In genomic region chr19:54095136-54095858, GRCh38 we compare ENCODE assay signal across 11 cellular contexts. TPM values are rescaled to one million over a fixed set of nuclear protein-coding genes. Genes with fewer than 3 reads are reported as not detected.
DNase-seq lines count a peak whose midpoint lies in the region; ATAC-seq and TF ChIP-seq lines count a peak whose summit lies in the region.
"Had no signal": no experiment of that assay in that cellular context is flagged by ENCODE, and none has a peak within 500 bp of the region (broad histone marks: within the 10 kb centered on the region; RNA-seq: fewer than 3 reads in every experiment).

No MANE protein-coding gene starts in this region.

- no peak overlapping the region for H3K4me3 Mint-ChIP-seq in HFFc6

- H3K27me3 ChIP-seq in sigmoid colon: peaks cover 0 to 15% (median 8%) of the 10 kb centered on the region in 3 donors
- H3K27me3 ChIP-seq: SJCRH30 had no signal

- peaks cover 12% of the 10 kb centered on the region for H3K4me1 Mint-ChIP-seq in HFFc6 (ENCODE audit: low read depth)

- no peak overlapping the region for H3K27ac Mint-ChIP-seq in HFFc6

- H3K4me1 ChIP-seq in ES-I3 (ENCODE audit: insufficient read depth, low read length) (peaks cover 3% of the 10 kb centered on the region; the same call in 1 of the 2 replicates), sigmoid colon (peaks cover 0 to 13% (median 10%) of the 10 kb centered on the region in 4 donors)
- H3K4me1 ChIP-seq: SJCRH30 had no signal

- peak overlapping the region; percentile 87 for H3K9ac ChIP-seq in ES-I3 (ENCODE audit: low read depth, low read length)

- DNase-seq in fibroblast of the aortic adventitia (ENCODE audit: low read depth) (no peak), sigmoid colon (peak; percentile 57), DMS 273 treated with DMSO at 0.1 percent for 48 hours (lab: John Stamatoyannopoulos, UW) (no peak), HFFc6 (no peak), GM20000 (ENCODE audit: low spot score) (no peak)
- DNase-seq: NCI-H187 treated with DMSO at 0.1 percent for 48 hours, SJCRH30 had no signal

- 73% methylated on average over 22 of the region's 22 CpGs for WGBS in sigmoid colon, 2 donors

- H3K36me3 ChIP-seq in ES-I3 (ENCODE audit: insufficient read depth, low read length) (no peaks in the 10 kb centered on the region), sigmoid colon (no peaks in the 10 kb centered on the region)
- H3K36me3 ChIP-seq: SJCRH30 had no signal

- H3K27ac ChIP-seq in sigmoid colon: peak overlapping the region in 1 of 4 donors; percentile 71
- H3K27ac ChIP-seq: epithelial cell of prostate, SJCRH30 had no signal

- peaks cover 6% of the 10 kb centered on the region; the same call in 1 of the 2 replicates for H3K27me3 Mint-ChIP-seq in HFFc6 (ENCODE audit: insufficient read depth)

- H3K36me3 Mint-ChIP-seq in HFFc6 (ENCODE audit: low read depth): peaks cover 5% of the 10 kb centered on the region; the same call in 1 of the 2 replicates

- H3K4me3 ChIP-seq in WI38 (ENCODE audit: low read depth, low read length) (peak overlapping the region; percentile 30; the same call in 1 of the 2 replicates), fibroblast of the aortic adventitia (ENCODE audit: low read depth, low read length) (peak overlapping the region; percentile 56), sigmoid colon (peak overlapping the region; percentile 1 to 50 (median 30))
- H3K4me3 ChIP-seq: SJCRH30 had no signal

- H3K9me3 Mint-ChIP-seq in HFFc6: peaks cover 11% of the 10 kb centered on the region; the same call in 1 of the 2 replicates

- TF ChIP-seq EP300 in sigmoid colon (IDR thresholded peaks at IDR 0.05): no peak

- TF ChIP-seq POLR2A in sigmoid colon (IDR thresholded peaks at IDR 0.05): no peak

- ATAC-seq in HG03460 (IDR thresholded peaks at IDR 0.05; ENCODE audit: unreplicated experiment): no peak

- H3K9me3 ChIP-seq in ES-I3 (ENCODE audit: control insufficient read depth, insufficient read depth, low read length) (peaks cover 4% of the 10 kb centered on the region; the same call in 1 of the 2 replicates), sigmoid colon (no peaks in the 10 kb centered on the region)
- H3K9me3 ChIP-seq: SJCRH30 had no signal

- no peak for TF ChIP-seq CTCF in WI38 (IDR thresholded peaks at IDR 0.05; ENCODE audit: low read depth, low read length)
- no peak for TF ChIP-seq CTCF in fibroblast of the aortic adventitia (IDR thresholded peaks at IDR 0.05; ENCODE audit: insufficient read depth, low read length)
- TF ChIP-seq CTCF in sigmoid colon (IDR thresholded peaks at IDR 0.05): no peak
- TF ChIP-seq CTCF in HFFc6 (IDR thresholded peaks at IDR 0.05): no peak
- TF ChIP-seq CTCF in GM20000 (IDR thresholded peaks at IDR 0.05; ENCODE audit: extremely low read depth, missing control alignments): no peak

- intact Hi-C loops in sigmoid colon (cut with DNase I): no loop called here

RNA-seq across cellular contexts. Expression of gene OSCAR, which starts 5.3 kb away (rescaled TPM):
- total RNA-seq in fibroblast of the aortic adventitia (ENCODE audit: low replicate concordance): 0.63 and 2.5 TPM in 2 replicates
- 1 to 10 TPM in 2 of 4 donors, not detected in 2; 3.0 to 3.1 TPM for total RNA-seq in sigmoid colon
- 1 to 10 TPM in 1 of 3 donors, under 1 TPM in 1, not detected in 1; 0.93 to 4.2 TPM for polyA plus RNA-seq in sigmoid colon
- 1 to 10 TPM in 4 of 6 experiments, under 1 TPM in 2; 0.45 to 3.2 (median 2.4) TPM for total RNA-seq in HFFc6 (2021; fragmentation: NEBNext Ultra II Directional; extraction: Animal tissue kit (Norgen Biotek cat#: 25700))

RNA-seq across cellular contexts. Expression of gene NDUFA3, which starts 7.4 kb away (rescaled TPM):
- total RNA-seq in fibroblast of the aortic adventitia (ENCODE audit: low replicate concordance): 9.0 and 11.4 TPM in 2 replicates
- total RNA-seq in sigmoid colon: 10 to 100 TPM; 18.8 to 32.4 (median 20.2) TPM
- 100 to 1,000 TPM; 151 to 207 (median 184) TPM for polyA plus RNA-seq in sigmoid colon
- total RNA-seq in HFFc6 (2021; fragmentation: NEBNext Ultra II Directional; extraction: Animal tissue kit (Norgen Biotek cat#: 25700)): 100 to 1,000 TPM; 114 to 173 (median 144) TPM

RNA-seq across cellular contexts. Expression of gene TARM1, which starts 14.1 kb away (rescaled TPM):
- total RNA-seq in fibroblast of the aortic adventitia (ENCODE audit: low replicate concordance) (not detected in 2 replicates), sigmoid colon (not detected)
- polyA plus RNA-seq in sigmoid colon: not detected
- total RNA-seq in HFFc6 (2021; fragmentation: NEBNext Ultra II Directional; extraction: Animal tissue kit (Norgen Biotek cat#: 25700)): not detected
- total RNA-seq: SJCRH30 had no signal

RNA-seq across cellular contexts. Expression of gene TFPT, which starts 20.2 kb away (rescaled TPM):
- total RNA-seq in fibroblast of the aortic adventitia (ENCODE audit: low replicate concordance): 8.9 and 18.3 TPM in 2 replicates
- 10 to 100 TPM; 18.2 to 24.7 (median 20.4) TPM for total RNA-seq in sigmoid colon
- 10 to 100 TPM; 22.2 to 28.6 (median 25.2) TPM for polyA plus RNA-seq in sigmoid colon
- total RNA-seq in HFFc6 (2021; fragmentation: NEBNext Ultra II Directional; extraction: Animal tissue kit (Norgen Biotek cat#: 25700)): 10 to 100 TPM in 5 of 6 experiments, 1 to 10 TPM in 1; 9.3 to 15.4 (median 14.5) TPM

RNA-seq across cellular contexts. Expression of gene PRPF31, which starts 20.3 kb away (rescaled TPM):
- total RNA-seq in fibroblast of the aortic adventitia (ENCODE audit: low replicate concordance) (32.6 and 37.2 TPM in 2 replicates), sigmoid colon (10 to 100 TPM; 48.7 to 53.5 (median 51.5) TPM)
- 10 to 100 TPM; 25.0 to 60.9 (median 36.6) TPM for polyA plus RNA-seq in sigmoid colon
- 10 to 100 TPM; 66.1 to 92.5 (median 83.6) TPM for total RNA-seq in HFFc6 (2021; fragmentation: NEBNext Ultra II Directional; extraction: Animal tissue kit (Norgen Biotek cat#: 25700))
